In the genomic region with DNA sequence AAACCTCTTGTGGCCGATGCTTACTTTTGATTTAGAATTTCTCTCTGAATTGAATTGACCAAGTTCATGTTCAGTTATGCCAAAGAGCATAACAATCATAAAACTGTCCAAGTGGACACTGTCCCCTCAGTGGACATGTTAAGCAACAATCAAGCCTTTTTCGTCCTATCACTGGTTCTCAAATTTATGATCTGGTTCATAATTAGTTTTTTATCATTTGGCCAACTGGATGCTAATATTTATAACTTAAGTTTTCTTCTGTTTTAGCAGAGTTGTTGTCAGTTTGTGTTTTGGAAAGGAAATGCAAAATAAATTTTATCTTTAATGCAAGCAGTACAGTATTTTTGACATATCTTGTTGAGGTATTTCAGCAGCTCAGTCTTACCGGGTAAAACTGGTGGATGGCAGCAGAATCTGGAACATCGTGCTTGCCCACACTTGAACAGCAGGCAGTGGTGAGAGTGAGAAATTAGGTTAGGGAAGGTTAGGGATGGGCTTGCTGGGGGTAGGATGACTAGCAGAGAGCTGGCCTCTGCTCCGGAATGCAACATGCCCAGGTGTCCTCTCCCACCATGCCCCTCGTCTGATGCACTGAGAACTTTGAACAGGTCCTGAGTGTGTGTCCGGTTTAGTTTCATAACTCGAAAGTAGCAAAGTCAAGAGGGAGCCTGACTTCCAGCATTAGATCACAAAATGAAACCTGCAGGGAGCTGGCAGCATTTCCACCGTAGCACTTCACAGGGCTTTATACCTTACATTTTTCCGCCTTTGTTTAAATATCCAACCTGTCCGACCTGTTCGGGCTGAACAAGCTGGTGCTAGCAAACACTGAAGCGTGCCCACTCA, we compare ENCODE assay signal across 13 cellular contexts.
DNase-seq lines count a peak whose midpoint lies in the region; ATAC-seq lines count a peak whose summit lies in the region.
"Had no signal": no experiment of that assay in that cellular context is flagged by ENCODE, and none has a peak within 500 bp of the region (broad histone marks: within the 10 kb centered on the region; RNA-seq: fewer than 3 reads in every experiment).

No MANE protein-coding gene starts in this region.

- no peak overlapping the region for H3K4me3 ChIP-seq in thymus (ENCODE audit: low read length)

- no peak overlapping the region for H3K27ac Mint-ChIP-seq in activated T-helper 2 cell treated with anti-CD3 and anti-CD28 coated beads, Interferon-gamma antibody, Interleukin-2, Interleukin-4, amounts not matched to agents 10 μg/mL and 5 μg/mL and 100 μg/mL, durations not matched to agents 14 hours and 24 hours and 36 hours
- H3K27ac Mint-ChIP-seq: T-helper 1 cell treated with Interleukin-12 subunit alpha and Interleukin-12 subunit beta and Interleukin-4 antibody, amounts not matched to agents 30 μg/mL and 1 μg/mL, for 36 hours had no signal

- H3K27me3 Mint-ChIP-seq in activated T-helper 2 cell treated with anti-CD3 and anti-CD28 coated beads, Interferon-gamma antibody, Interleukin-2, Interleukin-4, amounts not matched to agents 10 μg/mL and 5 μg/mL and 100 μg/mL, durations not matched to agents 14 hours and 24 hours and 36 hours (ENCODE audit: low read depth): no peaks in the 10 kb centered on the region

- peaks cover 44% of the 10 kb centered on the region for H3K36me3 Mint-ChIP-seq in activated T-helper 2 cell treated with anti-CD3 and anti-CD28 coated beads, Interferon-gamma antibody, Interleukin-2, Interleukin-4, amounts not matched to agents 10 μg/mL and 5 μg/mL and 100 μg/mL, durations not matched to agents 14 hours and 24 hours and 36 hours (ENCODE audit: low read depth)

- peak; percentile 86 for ATAC-seq in left lobe of liver
- no peak for ATAC-seq in HG02798 (IDR thresholded peaks at IDR 0.05; ENCODE audit: poor library complexity, unreplicated experiment)
- ATAC-seq in HG03439 (IDR thresholded peaks at IDR 0.05; ENCODE audit: unreplicated experiment): no peak

- H3K4me3 Mint-ChIP-seq in activated T-helper 2 cell treated with anti-CD3 and anti-CD28 coated beads, Interferon-gamma antibody, Interleukin-2, Interleukin-4, amounts not matched to agents 10 μg/mL and 5 μg/mL and 100 μg/mL, durations not matched to agents 14 hours and 24 hours and 36 hours (ENCODE audit: low read depth): no peak overlapping the region
- H3K4me3 Mint-ChIP-seq: T-helper 1 cell treated with Interleukin-12 subunit alpha and Interleukin-12 subunit beta and Interleukin-4 antibody, amounts not matched to agents 30 μg/mL and 1 μg/mL, for 36 hours had no signal

- peak; percentile 80 for DNase-seq in HT-29 (ENCODE audit: low spot score)
- peak; percentile 74 for DNase-seq in OCI-M1 (lab: John Stamatoyannopoulos, UW)
- DNase-seq in left lobe of liver (ENCODE audit: low spot score): peak; percentile 89
- no peak for DNase-seq in activated T-helper 2 cell treated with anti-CD3 and anti-CD28 coated beads, Interferon-gamma antibody, Interleukin-2, Interleukin-4, amounts not matched to agents 10 μg/mL and 5 μg/mL and 100 μg/mL, durations not matched to agents 14 hours and 24 hours and 36 hours (ENCODE audit: low spot score)
- no peak for DNase-seq in hippocampal formation (lab: John Stamatoyannopoulos, UW)
- DNase-seq: amniotic stem cell; DND-41; effector memory CD4-positive, alpha-beta T cell; head of caudate nucleus had no signal

- H3K4me1 ChIP-seq in thymus (ENCODE audit: control insufficient read depth, insufficient read depth, low read length): peaks cover 12% of the 10 kb centered on the region

- no peaks in the 10 kb centered on the region for H3K9me3 ChIP-seq in thymus (ENCODE audit: control insufficient read depth)

- intact Hi-C loops in activated T-helper 2 cell treated with anti-CD3 and anti-CD28 coated beads, Interferon-gamma antibody, Interleukin-2, Interleukin-4, amounts not matched to agents 10 μg/mL and 5 μg/mL and 100 μg/mL, durations not matched to agents 14 hours and 24 hours and 36 hours (cut with micrococcal nuclease): loop anchor here (5.0 kb wide), 1 partner anchor 94 kb away; the partner anchor contains the start of gene RREB1

- peaks cover 14% of the 10 kb centered on the region for H3K36me3 ChIP-seq in thymus (ENCODE audit: control insufficient read depth, insufficient read depth)

- WGBS in thymus: 92% methylated on average over 13 of the region's 13 CpGs

- no peaks in the 10 kb centered on the region for H3K9me3 Mint-ChIP-seq in activated T-helper 2 cell treated with anti-CD3 and anti-CD28 coated beads, Interferon-gamma antibody, Interleukin-2, Interleukin-4, amounts not matched to agents 10 μg/mL and 5 μg/mL and 100 μg/mL, durations not matched to agents 14 hours and 24 hours and 36 hours
- H3K9me3 Mint-ChIP-seq: T-helper 1 cell treated with Interleukin-12 subunit alpha and Interleukin-12 subunit beta and Interleukin-4 antibody, amounts not matched to agents 30 μg/mL and 1 μg/mL, for 36 hours had no signal

- no peaks in the 10 kb centered on the region for H3K27me3 ChIP-seq in thymus (ENCODE audit: control insufficient read depth, insufficient read depth)

- H3K27ac ChIP-seq in thymus (ENCODE audit: low read depth): peak overlapping the region; percentile 62

- H3K4me1 Mint-ChIP-seq in activated T-helper 2 cell treated with anti-CD3 and anti-CD28 coated beads, Interferon-gamma antibody, Interleukin-2, Interleukin-4, amounts not matched to agents 10 μg/mL and 5 μg/mL and 100 μg/mL, durations not matched to agents 14 hours and 24 hours and 36 hours (ENCODE audit: low read depth): peaks cover 30% of the 10 kb centered on the region

Comparison
In these comparisons a context has a peak if more than half of its experiments do, and no peak if none do; other contexts are left out.
1. DNase-seq: peak in HT-29 (single experiment), OCI-M1 (single experiment) and left lobe of liver (single experiment); none in activated T-helper 2 cell treated with anti-CD3 and anti-CD28 coated beads, Interferon-gamma antibody, Interleukin-2, Interleukin-4, amounts not matched to agents 10 μg/mL and 5 μg/mL and 100 μg/mL, durations not matched to agents 14 hours and 24 hours and 36 hours (single experiment) and hippocampal formation (0 of 2).